Comparison of ENCODE assay signal across 1 cellular context in genomic region chr12:131930510-131930909, GRCh38.
TF ChIP-seq lines count a peak whose summit lies in the region.

No MANE protein-coding gene starts in this region.

TF ChIP-seq in IMR-90, 13 proteins besides CTCF, POLR2A, EP300 and RAD21:
- no peak for TF ChIP-seq NFE2L2 (IDR thresholded peaks at IDR 0.05; ENCODE audit: low read depth, low read length)
